ENCODE assay signal across 1 cellular context in the genomic region with DNA sequence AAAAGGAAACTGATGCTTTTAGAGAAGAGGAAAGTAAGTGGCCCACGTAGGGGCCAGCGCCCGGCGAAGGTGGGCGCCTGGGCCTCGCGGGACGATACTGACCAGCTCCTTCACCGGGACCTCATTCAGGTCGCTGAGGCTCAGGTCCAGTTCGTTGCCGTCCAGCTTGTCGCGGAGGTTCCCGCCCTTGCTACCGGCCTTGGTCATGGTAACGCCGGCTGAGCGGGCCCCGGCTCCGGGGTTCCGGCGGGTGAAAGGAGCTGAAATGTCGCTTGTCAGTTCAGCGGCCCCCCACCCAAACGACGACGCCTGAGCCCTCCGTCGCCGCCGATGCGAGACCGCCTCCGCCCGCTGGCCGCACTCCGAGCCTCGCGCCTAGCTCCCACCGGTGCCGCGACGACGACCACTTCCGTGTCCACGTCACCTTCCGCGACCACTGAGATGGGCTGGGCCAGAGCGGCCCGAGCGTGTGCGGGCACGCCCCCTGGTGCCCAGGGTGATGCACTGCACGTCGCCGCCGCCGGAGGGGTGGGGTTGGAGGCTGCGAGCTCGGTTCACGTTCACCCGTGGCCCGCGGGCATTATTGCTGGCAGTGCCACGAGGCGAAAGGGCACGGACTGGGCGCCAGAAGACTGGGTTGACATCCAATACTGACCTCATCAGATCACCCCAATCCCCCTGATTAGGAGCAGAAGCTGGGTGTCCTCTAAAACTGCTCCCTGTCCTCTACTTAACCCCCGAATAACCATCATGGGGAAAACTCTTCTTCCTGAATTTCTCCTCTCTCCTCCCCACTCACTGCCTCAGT.
TF ChIP-seq lines count a peak whose summit lies in the region.

TSS of gene LRRC59 (minus strand) at position 413 of the 808 bp plus-strand sequence. CDS start at position 207, 206 bp downstream.

TF ChIP-seq in HepG2, 621 proteins besides CTCF, POLR2A, EP300 and RAD21 (continued from another document and continues in another):
- TF ChIP-seq BCLAF1 (IDR thresholded peaks at IDR 0.05) (no peak), STAT5B (CRISPR knock-in tag; IDR thresholded peaks at IDR 0.05) (peak; percentile 95), TOPORS (CRISPR knock-in tag; IDR thresholded peaks at IDR 0.05) (peak; percentile 100), ZNF883 (CRISPR knock-in tag; IDR thresholded peaks at IDR 0.05; ENCODE audit: not compliant biosample characterization) (peak; percentile 98), SMARCC2 (IDR thresholded peaks at IDR 0.05) (no peak), BRF2 (CRISPR knock-in tag; IDR thresholded peaks at IDR 0.05) (peak; percentile 97), KLF6 (CRISPR knock-in tag; IDR thresholded peaks at IDR 0.05) (peak; percentile 99), ZNF737 (CRISPR knock-in tag; IDR thresholded peaks at IDR 0.05; ENCODE audit: borderline replicate concordance) (peak; percentile 74; the same call in 1 of the 2 replicates), NR2F6 (IDR thresholded peaks at IDR 0.05) (no peak), NR2F6 (CRISPR knock-in tag; IDR thresholded peaks at IDR 0.05) (peak; percentile 88; the same call in 1 of the 2 replicates), HOXD1 (CRISPR knock-in tag; IDR thresholded peaks at IDR 0.05) (peak; percentile 81), FOXA3 (CRISPR knock-in tag; IDR thresholded peaks at IDR 0.05) (peak; percentile 91), ZNF414 (CRISPR knock-in tag; IDR thresholded peaks at IDR 0.05) (peak; percentile 98), RAD51 (IDR thresholded peaks at IDR 0.05; ENCODE audit: borderline replicate concordance) (no peak), NPAS2 (CRISPR knock-in tag; IDR thresholded peaks at IDR 0.05; ENCODE audit: borderline replicate concordance) (no peak), ZNF781 (CRISPR knock-in tag; IDR thresholded peaks at IDR 0.05; ENCODE audit: borderline replicate concordance, not compliant biosample characterization) (peak; percentile 93), ZBTB49 (CRISPR knock-in tag; IDR thresholded peaks at IDR 0.05; ENCODE audit: borderline replicate concordance) (peak; percentile 61; the same call in 1 of the 2 replicates), SIX4 (CRISPR knock-in tag; IDR thresholded peaks at IDR 0.05) (peak; percentile 90), POLR2G (IDR thresholded peaks at IDR 0.05; ENCODE audit: low read depth, low read length) (peak; percentile 93), ZNF7 (CRISPR knock-in tag; IDR thresholded peaks at IDR 0.05) (no peak; the same call in 1 of the 2 replicates), EED (CRISPR knock-in tag; IDR thresholded peaks at IDR 0.05) (peak; percentile 96), FLYWCH1 (CRISPR knock-in tag; IDR thresholded peaks at IDR 0.05) (peak; percentile 96; the same call in 1 of the 2 replicates), ZNF576 (CRISPR knock-in tag; IDR thresholded peaks at IDR 0.05) (peak; percentile 85; the same call in 1 of the 2 replicates), ZNF3 (CRISPR knock-in tag; IDR thresholded peaks at IDR 0.05) (0 out of 2 replicates have a peak, but pooled peaks have one; percentile 22), SOX6 (IDR thresholded peaks at IDR 0.05) (no peak), SOX6 (CRISPR knock-in tag; IDR thresholded peaks at IDR 0.05) (peak; percentile 91), TMF1 (CRISPR knock-in tag; IDR thresholded peaks at IDR 0.05; ENCODE audit: low read depth) (peak; percentile 98), ZNF282 (IDR thresholded peaks at IDR 0.05; ENCODE audit: partially characterized antibody) (no peak), SNRNP70 (IDR thresholded peaks at IDR 0.05; ENCODE audit: low read depth, low read length) (no peak), SOX5 (CRISPR knock-in tag; IDR thresholded peaks at IDR 0.05; ENCODE audit: borderline replicate concordance) (peak; percentile 71; the same call in 1 of the 2 replicates), CENPX (CRISPR knock-in tag; IDR thresholded peaks at IDR 0.05) (no peak), NCOA5 (CRISPR knock-in tag; IDR thresholded peaks at IDR 0.05) (no peak), RXRB (CRISPR knock-in tag; IDR thresholded peaks at IDR 0.05; ENCODE audit: borderline replicate concordance) (peak; percentile 92), ZNF180 (CRISPR knock-in tag; IDR thresholded peaks at IDR 0.05; ENCODE audit: borderline replicate concordance, low read depth) (no peak; the same call in 1 of the 2 replicates), NCOA1 (CRISPR knock-in tag; IDR thresholded peaks at IDR 0.05) (peak; percentile 90; the same call in 1 of the 2 replicates), JUNB (CRISPR knock-in tag; IDR thresholded peaks at IDR 0.05; ENCODE audit: borderline replicate concordance) (peak; percentile 82), CAMTA2 (CRISPR knock-in tag; IDR thresholded peaks at IDR 0.05; ENCODE audit: borderline replicate concordance) (peak; percentile 90; the same call in 1 of the 2 replicates), NRL (CRISPR knock-in tag; IDR thresholded peaks at IDR 0.05; ENCODE audit: borderline replicate concordance) (peak; percentile 98), ZNF761 (CRISPR knock-in tag; conservative IDR thresholded peaks at IDR 0.05) (peak; percentile 97)
- TF ChIP-seq, protein P1, sequence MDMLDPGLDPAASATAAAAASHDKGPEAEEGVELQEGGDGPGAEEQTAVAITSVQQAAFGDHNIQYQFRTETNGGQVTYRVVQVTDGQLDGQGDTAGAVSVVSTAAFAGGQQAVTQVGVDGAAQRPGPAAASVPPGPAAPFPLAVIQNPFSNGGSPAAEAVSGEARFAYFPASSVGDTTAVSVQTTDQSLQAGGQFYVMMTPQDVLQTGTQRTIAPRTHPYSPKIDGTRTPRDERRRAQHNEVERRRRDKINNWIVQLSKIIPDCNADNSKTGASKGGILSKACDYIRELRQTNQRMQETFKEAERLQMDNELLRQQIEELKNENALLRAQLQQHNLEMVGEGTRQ (IDR thresholded peaks at IDR 0.05; ENCODE audit: low read depth, low read length), result no peak
- TF ChIP-seq, protein P1 (CRISPR knock-in tag; IDR thresholded peaks at IDR 0.05; ENCODE audit: borderline replicate concordance), result peak; percentile 43; the same call in 1 of the 2 replicates
- TF ChIP-seq, protein P2, sequence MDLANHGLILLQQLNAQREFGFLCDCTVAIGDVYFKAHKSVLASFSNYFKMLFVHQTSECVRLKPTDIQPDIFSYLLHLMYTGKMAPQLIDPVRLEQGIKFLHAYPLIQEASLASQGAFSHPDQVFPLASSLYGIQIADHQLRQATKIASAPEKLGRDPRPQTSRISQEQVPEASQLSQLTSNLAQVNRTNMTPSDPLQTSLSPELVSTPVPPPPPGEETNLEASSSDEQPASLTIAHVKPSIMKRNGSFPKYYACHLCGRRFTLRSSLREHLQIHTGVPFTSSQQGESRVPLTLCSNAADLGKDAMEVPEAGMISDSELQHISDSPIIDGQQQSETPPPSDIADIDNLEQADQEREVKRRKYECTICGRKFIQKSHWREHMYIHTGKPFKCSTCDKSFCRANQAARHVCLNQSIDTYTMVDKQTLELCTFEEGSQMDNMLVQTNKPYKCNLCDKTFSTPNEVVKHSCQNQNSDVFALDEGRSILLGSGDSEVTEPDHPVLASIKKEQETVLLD (CRISPR knock-in tag; IDR thresholded peaks at IDR 0.05; ENCODE audit: low read depth), result peak; percentile 94
- TF ChIP-seq, protein P3, sequence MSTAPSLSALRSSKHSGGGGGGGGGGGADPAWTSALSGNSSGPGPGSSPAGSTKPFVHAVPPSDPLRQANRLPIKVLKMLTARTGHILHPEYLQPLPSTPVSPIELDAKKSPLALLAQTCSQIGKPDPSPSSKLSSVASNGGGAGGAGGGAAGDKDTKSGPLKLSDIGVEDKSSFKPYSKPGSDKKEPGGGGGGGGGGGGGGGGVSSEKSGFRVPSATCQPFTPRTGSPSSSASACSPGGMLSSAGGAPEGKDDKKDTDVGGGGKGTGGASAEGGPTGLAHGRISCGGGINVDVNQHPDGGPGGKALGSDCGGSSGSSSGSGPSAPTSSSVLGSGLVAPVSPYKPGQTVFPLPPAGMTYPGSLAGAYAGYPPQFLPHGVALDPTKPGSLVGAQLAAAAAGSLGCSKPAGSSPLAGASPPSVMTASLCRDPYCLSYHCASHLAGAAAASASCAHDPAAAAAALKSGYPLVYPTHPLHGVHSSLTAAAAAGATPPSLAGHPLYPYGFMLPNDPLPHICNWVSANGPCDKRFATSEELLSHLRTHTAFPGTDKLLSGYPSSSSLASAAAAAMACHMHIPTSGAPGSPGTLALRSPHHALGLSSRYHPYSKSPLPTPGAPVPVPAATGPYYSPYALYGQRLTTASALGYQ (CRISPR knock-in tag; IDR thresholded peaks at IDR 0.05), result peak; percentile 94
- TF ChIP-seq, protein P4, sequence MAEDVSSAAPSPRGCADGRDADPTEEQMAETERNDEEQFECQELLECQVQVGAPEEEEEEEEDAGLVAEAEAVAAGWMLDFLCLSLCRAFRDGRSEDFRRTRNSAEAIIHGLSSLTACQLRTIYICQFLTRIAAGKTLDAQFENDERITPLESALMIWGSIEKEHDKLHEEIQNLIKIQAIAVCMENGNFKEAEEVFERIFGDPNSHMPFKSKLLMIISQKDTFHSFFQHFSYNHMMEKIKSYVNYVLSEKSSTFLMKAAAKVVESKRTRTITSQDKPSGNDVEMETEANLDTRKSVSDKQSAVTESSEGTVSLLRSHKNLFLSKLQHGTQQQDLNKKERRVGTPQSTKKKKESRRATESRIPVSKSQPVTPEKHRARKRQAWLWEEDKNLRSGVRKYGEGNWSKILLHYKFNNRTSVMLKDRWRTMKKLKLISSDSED (CRISPR knock-in tag; IDR thresholded peaks at IDR 0.05), result 0 out of 2 replicates have a peak, but pooled peaks have one; percentile 73
- TF ChIP-seq, protein P5, sequence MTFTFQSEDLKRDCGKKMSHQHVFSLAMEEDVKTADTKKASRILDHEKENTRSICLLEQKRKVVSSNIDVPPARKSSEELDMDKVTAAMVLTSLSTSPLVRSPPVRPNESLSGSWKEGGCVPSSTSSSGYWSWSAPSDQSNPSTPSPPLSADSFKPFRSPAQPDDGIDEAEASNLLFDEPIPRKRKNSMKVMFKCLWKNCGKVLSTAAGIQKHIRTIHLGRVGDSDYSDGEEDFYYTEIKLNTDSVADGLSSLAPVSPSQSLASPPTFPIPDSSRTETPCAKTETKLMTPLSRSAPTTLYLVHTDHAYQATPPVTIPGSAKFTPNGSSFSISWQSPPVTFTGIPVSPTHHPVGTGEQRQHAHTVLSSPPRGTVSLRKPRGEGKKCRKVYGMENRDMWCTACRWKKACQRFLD (CRISPR knock-in tag; IDR thresholded peaks at IDR 0.05; ENCODE audit: borderline replicate concordance), result peak; percentile 93
- TF ChIP-seq, protein P6, sequence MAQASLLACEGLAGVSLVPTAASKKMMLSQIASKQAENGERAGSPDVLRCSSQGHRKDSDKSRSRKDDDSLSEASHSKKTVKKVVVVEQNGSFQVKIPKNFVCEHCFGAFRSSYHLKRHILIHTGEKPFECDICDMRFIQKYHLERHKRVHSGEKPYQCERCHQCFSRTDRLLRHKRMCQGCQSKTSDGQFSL (CRISPR knock-in tag; IDR thresholded peaks at IDR 0.05), result peak; percentile 79
